ENCODE assay signal across 9 cellular contexts in genomic region chr13:112967666-112968379, GRCh38.
DNase-seq lines count a peak whose midpoint lies in the region; ATAC-seq and TF ChIP-seq lines count a peak whose summit lies in the region.
"Had no signal": no experiment of that assay in that cellular context is flagged by ENCODE, and none has a peak within 500 bp of the region (broad histone marks: within the 10 kb centered on the region; RNA-seq: fewer than 3 reads in every experiment).

No MANE protein-coding gene starts in this region.

- H3K9ac ChIP-seq in BLaER1 treated with 17β-estradiol and CSF1 and Interleukin-3, amounts not matched to agents 10 nM and 100 nM = no peak overlapping the region

- peaks cover 0 to 37% (median 17%) of the 10 kb centered on the region in 11 experiments; a peak in 16 of 22 replicates for H4K20me1 ChIP-seq in BLaER1 treated with 17β-estradiol and CSF1 and Interleukin-3, amounts not matched to agents 10 nM and 100 nM

- peak overlapping the region; percentile 76 to 87 for H3K4me3 Mint-ChIP-seq in effector memory CD8-positive, alpha-beta T cell
- H3K4me3 Mint-ChIP-seq in nephron = peak overlapping the region; percentile 80 to 88 (median 86)

- peak overlapping the region in 7 of 10 experiments; percentile 49 to 74 (median 63); a peak in 11 of 20 replicates for H3K4me3 ChIP-seq in BLaER1 treated with 17β-estradiol and CSF1 and Interleukin-3, amounts not matched to agents 10 nM and 100 nM

- peaks cover 25 to 26% of the 10 kb centered on the region in 2 donors for H3K4me1 Mint-ChIP-seq in effector memory CD8-positive, alpha-beta T cell (ENCODE audit: low read depth in 2 of 2)
- H3K4me1 Mint-ChIP-seq in nephron = peaks cover 16% of the 10 kb centered on the region

- no peaks in the 10 kb centered on the region for H3K36me3 ChIP-seq in BLaER1 treated with 17β-estradiol and CSF1 and Interleukin-3, amounts not matched to agents 10 nM and 100 nM

- peaks cover 9 to 23% (median 18%) of the 10 kb centered on the region in 10 experiments for H3K4me1 ChIP-seq in BLaER1 treated with 17β-estradiol and CSF1 and Interleukin-3, amounts not matched to agents 10 nM and 100 nM

- no peak for ATAC-seq in effector memory CD8-positive, alpha-beta T cell (replicated peaks)
- ATAC-seq in HG03139 (IDR thresholded peaks at IDR 0.05; ENCODE audit: unreplicated experiment) = no peak

- no peak for TF ChIP-seq RAD21 in Ishikawa (IDR thresholded peaks at IDR 0.05; ENCODE audit: low read depth)

- H3K27ac ChIP-seq in BLaER1 treated with 17β-estradiol and CSF1 and Interleukin-3, amounts not matched to agents 10 nM and 100 nM = no peak overlapping the region

- peaks cover 8% of the 10 kb centered on the region for H3K36me3 Mint-ChIP-seq in effector memory CD8-positive, alpha-beta T cell (ENCODE audit: insufficient read depth)
- H3K36me3 Mint-ChIP-seq in nephron (ENCODE audit: low read depth) = no peaks in the 10 kb centered on the region

- peaks cover 0 to 8% of the 10 kb centered on the region in 2 donors for H3K9me3 Mint-ChIP-seq in effector memory CD8-positive, alpha-beta T cell
- H3K9me3 Mint-ChIP-seq in nephron = peaks cover 2% of the 10 kb centered on the region

- no peak for DNase-seq in effector memory CD8-positive, alpha-beta T cell
- no peak for DNase-seq in NCI-H748 treated with DMSO at 0.1 percent for 48 hours (lab: John Stamatoyannopoulos, UW)
- no peak for DNase-seq in T-helper 9 cell
- no peak for DNase-seq in KG1 (lab: John Stamatoyannopoulos, UW)
- DNase-seq: IMR-90 had no signal

- peaks cover 6 to 19% (median 14%) of the 10 kb centered on the region in 11 experiments; a peak in 20 of 22 replicates for H3K9me3 ChIP-seq in BLaER1 treated with 17β-estradiol and CSF1 and Interleukin-3, amounts not matched to agents 10 nM and 100 nM (replicated peaks in 1 of 11)

- H3K27me3 ChIP-seq in BLaER1 treated with 17β-estradiol and CSF1 and Interleukin-3, amounts not matched to agents 10 nM and 100 nM = peaks cover 61 to 72% (median 69%) of the 10 kb centered on the region in 11 experiments

- H3K27me3 Mint-ChIP-seq in effector memory CD8-positive, alpha-beta T cell = peaks cover 6 to 22% of the 10 kb centered on the region in 2 donors
- peaks cover 39% of the 10 kb centered on the region for H3K27me3 Mint-ChIP-seq in nephron (ENCODE audit: low read depth)

- peak overlapping the region in 1 of 2 donors; percentile 52 for H3K27ac Mint-ChIP-seq in effector memory CD8-positive, alpha-beta T cell
- no peak overlapping the region for H3K27ac Mint-ChIP-seq in nephron

- peak overlapping the region; percentile 91 to 100 (median 98) for H3K4me2 ChIP-seq in BLaER1 treated with 17β-estradiol and CSF1 and Interleukin-3, amounts not matched to agents 10 nM and 100 nM

- no peak for TF ChIP-seq EP300 in Ishikawa (IDR thresholded peaks at IDR 0.05; ENCODE audit: borderline replicate concordance)

- TF ChIP-seq CTCF in nephron (IDR thresholded peaks at IDR 0.05; ENCODE audit: unreplicated experiment in 3 of 3) = no peak

TF ChIP-seq in Ishikawa, 13 proteins besides CTCF, POLR2A, EP300 and RAD21:
- TF ChIP-seq CEBPB (IDR thresholded peaks at IDR 0.05) = no peak
- peak; percentile 74 for TF ChIP-seq TEAD4 (IDR thresholded peaks at IDR 0.05)
